ENCODE assay signal across 11 cellular contexts in genomic region chr18:8732442-8733360, GRCh38.
"Had no signal": no experiment of that assay in that cellular context is flagged by ENCODE, and none has a peak within 500 bp of the region (broad histone marks: within the 10 kb centered on the region; RNA-seq: fewer than 3 reads in every experiment).

No MANE protein-coding gene starts in this region.

- DNase-seq: activated CD4-positive, alpha-beta T cell treated with anti-CD3 and anti-CD28 coated beads, Interleukin-2, amount 50 U/mL, for 48 hours; activated CD4-positive, CD25-positive, alpha-beta regulatory T cell treated with anti-CD3 and anti-CD28 coated beads, Interleukin-2, amount 50 U/mL, for 72 hours; activated naive CD8-positive, alpha-beta T cell treated with anti-CD3 and anti-CD28 coated beads, Interleukin-2, amount 50 U/mL, for 24 hours; activated T-cell treated with anti-CD3 and anti-CD28 coated beads, Interleukin-2, amount 50 U/mL, for 72 hours; central memory CD4-positive, alpha-beta T cell; hypothalamus; left cardiac atrium; lower lobe of right lung; natural killer cell; stimulated activated CD4-positive, alpha-beta T cell treated with anti-CD3 and anti-CD28 coated beads, Interleukin-2, amount 100 ng/mL, for 48 hours had no signal

- H3K4me3 ChIP-seq: lower lobe of right lung had no signal

- H3K27ac ChIP-seq: lower lobe of right lung had no signal

- H3K36me3 Mint-ChIP-seq: natural killer cell had no signal

- H3K9me3 ChIP-seq: lower lobe of right lung had no signal

- H3K4me3 Mint-ChIP-seq: activated naive CD8-positive, alpha-beta T cell treated with anti-CD3 and anti-CD28 coated beads, Interleukin-2, amount 50 U/mL, for 24 hours; activated T-cell treated with anti-CD3 and anti-CD28 coated beads, Interleukin-2, amount 50 U/mL, for 72 hours; natural killer cell; stimulated activated naive CD8-positive, alpha-beta T cell treated with anti-CD3 and anti-CD28 coated beads, Interleukin-15, Interleukin-2, amounts not matched to agents 100 ng/mL and 50 ng/mL, for 24 hours had no signal

- H3K9me3 Mint-ChIP-seq: activated naive CD8-positive, alpha-beta T cell treated with anti-CD3 and anti-CD28 coated beads, Interleukin-2, amount 50 U/mL, for 24 hours; activated T-cell treated with anti-CD3 and anti-CD28 coated beads, Interleukin-2, amount 50 U/mL, for 72 hours; natural killer cell; stimulated activated naive CD8-positive, alpha-beta T cell treated with anti-CD3 and anti-CD28 coated beads, Interleukin-15, Interleukin-2, amounts not matched to agents 100 ng/mL and 50 ng/mL, for 24 hours had no signal

- H3K27ac Mint-ChIP-seq: activated naive CD8-positive, alpha-beta T cell treated with anti-CD3 and anti-CD28 coated beads, Interleukin-2, amount 50 U/mL, for 24 hours; activated T-cell treated with anti-CD3 and anti-CD28 coated beads, Interleukin-2, amount 50 U/mL, for 72 hours; natural killer cell; stimulated activated naive CD8-positive, alpha-beta T cell treated with anti-CD3 and anti-CD28 coated beads, Interleukin-15, Interleukin-2, amounts not matched to agents 100 ng/mL and 50 ng/mL, for 24 hours had no signal

- ATAC-seq: activated naive CD8-positive, alpha-beta T cell treated with anti-CD3 and anti-CD28 coated beads, Interleukin-2, amount 50 U/mL, for 24 hours; activated T-cell treated with anti-CD3 and anti-CD28 coated beads, Interleukin-2, amount 50 U/mL, for 72 hours; left cardiac atrium; natural killer cell had no signal

- H3K27me3 Mint-ChIP-seq: stimulated activated naive CD8-positive, alpha-beta T cell treated with anti-CD3 and anti-CD28 coated beads, Interleukin-15, Interleukin-2, amounts not matched to agents 100 ng/mL and 50 ng/mL, for 24 hours had no signal

- H3K36me3 ChIP-seq: lower lobe of right lung had no signal
